ENCODE assay signal across 10 cellular contexts in the genomic region with DNA sequence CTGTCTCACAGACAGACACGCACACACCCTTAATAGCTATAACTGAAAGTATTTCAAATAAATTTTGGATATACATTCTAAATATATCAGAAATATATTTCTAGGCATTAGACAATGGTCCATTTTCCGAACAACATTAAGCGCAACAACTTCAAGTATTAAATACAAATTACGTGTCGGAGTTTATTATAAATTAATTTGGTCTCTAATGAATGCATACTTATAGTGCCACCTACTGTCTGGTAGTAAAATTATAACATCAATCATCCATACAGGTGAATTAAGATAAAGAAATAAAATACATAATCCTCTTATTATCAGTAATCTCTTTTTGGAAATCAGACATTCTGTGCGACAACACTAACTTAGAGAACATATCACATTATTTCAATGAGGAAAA. TPM values are rescaled to one million over a fixed set of nuclear protein-coding genes. Genes with fewer than 3 reads are reported as not detected.
DNase-seq lines count a peak whose midpoint lies in the region; ATAC-seq, FAIRE-seq and TF ChIP-seq lines count a peak whose summit lies in the region.
"Had no signal": no experiment of that assay in that cellular context is flagged by ENCODE, and none has a peak within 500 bp of the region (broad histone marks: within the 10 kb centered on the region; RNA-seq: fewer than 3 reads in every experiment).

No MANE protein-coding gene starts in this region.

- H3K36me3 ChIP-seq in KMS-11 (ENCODE audit: insufficient read depth) (no peaks in the 10 kb centered on the region), bronchial epithelial cell (ENCODE audit: control insufficient read depth, insufficient read depth, low read length) (no peaks in the 10 kb centered on the region)

- H3K27ac Mint-ChIP-seq in Calu3 (ENCODE audit: unreplicated experiment), result no peak overlapping the region
- H3K27ac Mint-ChIP-seq in nephron, result no peak overlapping the region
- no peak overlapping the region for H3K27ac Mint-ChIP-seq in T-helper 2 cell treated with Interferon-gamma antibody and Interleukin-4, amounts not matched to agents 5 μg/mL and 100 μg/mL, for 36 hours

- no peak overlapping the region for H2AFZ ChIP-seq in KMS-11 (ENCODE audit: low read depth)

- H3K9ac ChIP-seq in KMS-11, result no peak overlapping the region

- no peaks in the 10 kb centered on the region for H4K20me1 ChIP-seq in KMS-11 (ENCODE audit: insufficient read depth)

- no peaks in the 10 kb centered on the region for H3K36me3 Mint-ChIP-seq in Calu3 (ENCODE audit: insufficient read depth, unreplicated experiment)
- H3K36me3 Mint-ChIP-seq in nephron (ENCODE audit: low read depth), result no peaks in the 10 kb centered on the region
- no peaks in the 10 kb centered on the region for H3K36me3 Mint-ChIP-seq in T-helper 2 cell treated with Interferon-gamma antibody and Interleukin-4, amounts not matched to agents 5 μg/mL and 100 μg/mL, for 36 hours (ENCODE audit: low read depth)

- H3K4me3 Mint-ChIP-seq in Calu3 (ENCODE audit: low read depth, unreplicated experiment), result no peak overlapping the region
- no peak overlapping the region for H3K4me3 Mint-ChIP-seq in nephron
- no peak overlapping the region for H3K4me3 Mint-ChIP-seq in T-helper 2 cell treated with Interferon-gamma antibody and Interleukin-4, amounts not matched to agents 5 μg/mL and 100 μg/mL, for 36 hours

- CTCF ChIA-PET in Calu3 (lab: Charles Lee), result interaction anchor here (0.6 to 2.5 kb wide), 4 partner anchors 17 to 321 kb away, joined by 3 to 28 read pairs (median 3); no protein-coding TSS in a partner anchor

- H3K27me3 ChIP-seq in KMS-11 (ENCODE audit: insufficient read depth, low read depth) (no peaks in the 10 kb centered on the region), bronchial epithelial cell (ENCODE audit: control insufficient read depth, insufficient read depth, low read length) (no peaks in the 10 kb centered on the region)

- DNase-seq in Calu3 (no peak), bronchial epithelial cell (ENCODE audit: low read depth) (peak; percentile 33), NCI-H1417 treated with DMSO at 0.1 percent for 48 hours (lab: John Stamatoyannopoulos, UW) (no peak), MV-4-11 (lab: John Stamatoyannopoulos, UW) (no peak)
- no peak for DNase-seq in T-helper 2 cell treated with Interferon-gamma antibody and Interleukin-4, amounts not matched to agents 5 μg/mL and 100 μg/mL, for 36 hours (ENCODE audit: low spot score)

- TF ChIP-seq CTCF in Calu3 (IDR thresholded peaks at IDR 0.05; ENCODE audit: unreplicated experiment) (peak; percentile 34), KMS-11 (conservative IDR thresholded peaks at IDR 0.05; ENCODE audit: low read depth, low read length) (peak; percentile 64), bronchial epithelial cell (IDR thresholded peaks at IDR 0.05; ENCODE audit: insufficient read depth, low read length, severe bottlenecking) (no peak), nephron (IDR thresholded peaks at IDR 0.05; ENCODE audit: unreplicated experiment in 3 of 3) (peak; percentile 43 to 60 (median 51))

- BruUV-seq in Calu3 (replicated peaks; lab: Mats Ljungman, UMichigan), result no TSS peak

- no peaks in the 10 kb centered on the region for H3K27me3 Mint-ChIP-seq in Calu3 (ENCODE audit: unreplicated experiment)
- H3K27me3 Mint-ChIP-seq in nephron (ENCODE audit: low read depth), result peaks cover 4% of the 10 kb centered on the region
- H3K27me3 Mint-ChIP-seq in T-helper 2 cell treated with Interferon-gamma antibody and Interleukin-4, amounts not matched to agents 5 μg/mL and 100 μg/mL, for 36 hours (ENCODE audit: low read depth), result peaks cover 2% of the 10 kb centered on the region

- no peaks in the 10 kb centered on the region for H3K4me1 ChIP-seq in KMS-11 (ENCODE audit: low read depth, poor library complexity, severe bottlenecking)

- no peak overlapping the region for H3K27ac ChIP-seq in KMS-11
- H3K27ac ChIP-seq: epithelial cell of prostate had no signal

- H3K4me1 Mint-ChIP-seq in Calu3 (ENCODE audit: low read depth, unreplicated experiment) (peaks cover 9% of the 10 kb centered on the region), nephron (no peaks in the 10 kb centered on the region)
- H3K4me1 Mint-ChIP-seq in T-helper 2 cell treated with Interferon-gamma antibody and Interleukin-4, amounts not matched to agents 5 μg/mL and 100 μg/mL, for 36 hours (ENCODE audit: low read depth), result no peaks in the 10 kb centered on the region

- no peaks in the 10 kb centered on the region for H3K9me3 Mint-ChIP-seq in Calu3 (ENCODE audit: low read depth, unreplicated experiment)
- H3K9me3 Mint-ChIP-seq in nephron, result no peaks in the 10 kb centered on the region
- H3K9me3 Mint-ChIP-seq in T-helper 2 cell treated with Interferon-gamma antibody and Interleukin-4, amounts not matched to agents 5 μg/mL and 100 μg/mL, for 36 hours, result no peaks in the 10 kb centered on the region

- no peaks in the 10 kb centered on the region for H3K79me2 ChIP-seq in KMS-11 (ENCODE audit: insufficient read depth, low read depth)

- H3K4me3 ChIP-seq in KMS-11 (IDR thresholded peaks at IDR 0.05; ENCODE audit: insufficient read depth, low read depth, low read length), result no peak overlapping the region
- no peak overlapping the region for H3K4me3 ChIP-seq in bronchial epithelial cell (ENCODE audit: low read depth, low read length)

- intact Hi-C loops in Calu3 (cut with micrococcal nuclease; ENCODE audit: unreplicated experiment), result loop anchor here (2.0 to 10.0 kb wide), 2 partner anchors 322 to 414 kb away; partner anchors contain the start of gene GYS2

- FAIRE-seq in bronchial epithelial cell (lab: Jason Lieb, UNC), result no peak
- FAIRE-seq: TTC549 had no signal

- ATAC-seq in GM18502 (IDR thresholded peaks at IDR 0.05; ENCODE audit: poor library complexity, unreplicated experiment), result no peak

- no peak overlapping the region for H3K4me2 ChIP-seq in KMS-11

RNA-seq across cellular contexts. Expression of gene CMAS, which starts 27.2 kb away (rescaled TPM):
- 35.6 and 40.1 TPM in 2 replicates for total RNA-seq in Calu3 (2022)
- 26.6 and 46.3 TPM in 2 replicates for total RNA-seq in bronchial epithelial cell
